Comparison of ENCODE assay signal across 2 cellular contexts in the genomic region with DNA sequence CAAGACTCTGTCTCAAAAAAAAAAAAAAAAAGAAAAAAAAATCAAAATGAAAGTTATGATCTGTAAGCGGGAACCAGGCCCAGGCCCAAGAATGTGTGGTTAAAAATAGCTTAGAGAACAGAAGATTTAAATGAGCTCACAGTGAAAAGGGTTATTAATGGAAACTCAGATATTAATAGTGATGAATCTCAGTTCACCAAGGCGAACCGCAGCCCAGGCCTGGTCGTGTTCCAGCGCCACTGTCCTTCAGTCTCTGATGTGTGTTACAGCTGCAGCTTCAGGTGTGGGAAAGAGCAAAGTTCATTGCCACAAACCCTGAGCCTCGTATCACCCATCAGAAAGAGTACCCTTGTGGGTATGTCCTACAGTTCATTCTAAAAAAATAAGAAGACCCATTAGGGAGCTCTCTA.
TF ChIP-seq lines count a peak whose summit lies in the region.

No MANE protein-coding gene starts in this region.

TF ChIP-seq in IMR-90, 13 proteins besides CTCF, POLR2A, EP300 and RAD21 (continued from another document):
- TF ChIP-seq, protein P1, sequence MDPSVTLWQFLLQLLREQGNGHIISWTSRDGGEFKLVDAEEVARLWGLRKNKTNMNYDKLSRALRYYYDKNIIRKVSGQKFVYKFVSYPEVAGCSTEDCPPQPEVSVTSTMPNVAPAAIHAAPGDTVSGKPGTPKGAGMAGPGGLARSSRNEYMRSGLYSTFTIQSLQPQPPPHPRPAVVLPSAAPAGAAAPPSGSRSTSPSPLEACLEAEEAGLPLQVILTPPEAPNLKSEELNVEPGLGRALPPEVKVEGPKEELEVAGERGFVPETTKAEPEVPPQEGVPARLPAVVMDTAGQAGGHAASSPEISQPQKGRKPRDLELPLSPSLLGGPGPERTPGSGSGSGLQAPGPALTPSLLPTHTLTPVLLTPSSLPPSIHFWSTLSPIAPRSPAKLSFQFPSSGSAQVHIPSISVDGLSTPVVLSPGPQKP (IDR thresholded peaks at IDR 0.05; ENCODE audit: borderline replicate concordance, low read depth, low read length) = no peak
- no peak for TF ChIP-seq MXI1 (IDR thresholded peaks at IDR 0.05; ENCODE audit: borderline replicate concordance, low read depth, low read length)
- TF ChIP-seq, protein P2, sequence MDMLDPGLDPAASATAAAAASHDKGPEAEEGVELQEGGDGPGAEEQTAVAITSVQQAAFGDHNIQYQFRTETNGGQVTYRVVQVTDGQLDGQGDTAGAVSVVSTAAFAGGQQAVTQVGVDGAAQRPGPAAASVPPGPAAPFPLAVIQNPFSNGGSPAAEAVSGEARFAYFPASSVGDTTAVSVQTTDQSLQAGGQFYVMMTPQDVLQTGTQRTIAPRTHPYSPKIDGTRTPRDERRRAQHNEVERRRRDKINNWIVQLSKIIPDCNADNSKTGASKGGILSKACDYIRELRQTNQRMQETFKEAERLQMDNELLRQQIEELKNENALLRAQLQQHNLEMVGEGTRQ (IDR thresholded peaks at IDR 0.05; ENCODE audit: low read depth, low read length) = no peak
- TF ChIP-seq FOS (IDR thresholded peaks at IDR 0.05; ENCODE audit: low read depth, low read length) = no peak
- TF ChIP-seq CEBPB (IDR thresholded peaks at IDR 0.05; ENCODE audit: low read depth, low read length) = no peak
- no peak for TF ChIP-seq CHD1 (IDR thresholded peaks at IDR 0.05; ENCODE audit: low read depth, low read length)
- no peak for TF ChIP-seq NFE2L2 (IDR thresholded peaks at IDR 0.05; ENCODE audit: low read depth, low read length)
- TF ChIP-seq BHLHE40 (IDR thresholded peaks at IDR 0.05; ENCODE audit: low read depth, low read length) = no peak

TF ChIP-seq in GM23338, 12 proteins besides CTCF, POLR2A, EP300 and RAD21:
- TF ChIP-seq, protein P3, sequence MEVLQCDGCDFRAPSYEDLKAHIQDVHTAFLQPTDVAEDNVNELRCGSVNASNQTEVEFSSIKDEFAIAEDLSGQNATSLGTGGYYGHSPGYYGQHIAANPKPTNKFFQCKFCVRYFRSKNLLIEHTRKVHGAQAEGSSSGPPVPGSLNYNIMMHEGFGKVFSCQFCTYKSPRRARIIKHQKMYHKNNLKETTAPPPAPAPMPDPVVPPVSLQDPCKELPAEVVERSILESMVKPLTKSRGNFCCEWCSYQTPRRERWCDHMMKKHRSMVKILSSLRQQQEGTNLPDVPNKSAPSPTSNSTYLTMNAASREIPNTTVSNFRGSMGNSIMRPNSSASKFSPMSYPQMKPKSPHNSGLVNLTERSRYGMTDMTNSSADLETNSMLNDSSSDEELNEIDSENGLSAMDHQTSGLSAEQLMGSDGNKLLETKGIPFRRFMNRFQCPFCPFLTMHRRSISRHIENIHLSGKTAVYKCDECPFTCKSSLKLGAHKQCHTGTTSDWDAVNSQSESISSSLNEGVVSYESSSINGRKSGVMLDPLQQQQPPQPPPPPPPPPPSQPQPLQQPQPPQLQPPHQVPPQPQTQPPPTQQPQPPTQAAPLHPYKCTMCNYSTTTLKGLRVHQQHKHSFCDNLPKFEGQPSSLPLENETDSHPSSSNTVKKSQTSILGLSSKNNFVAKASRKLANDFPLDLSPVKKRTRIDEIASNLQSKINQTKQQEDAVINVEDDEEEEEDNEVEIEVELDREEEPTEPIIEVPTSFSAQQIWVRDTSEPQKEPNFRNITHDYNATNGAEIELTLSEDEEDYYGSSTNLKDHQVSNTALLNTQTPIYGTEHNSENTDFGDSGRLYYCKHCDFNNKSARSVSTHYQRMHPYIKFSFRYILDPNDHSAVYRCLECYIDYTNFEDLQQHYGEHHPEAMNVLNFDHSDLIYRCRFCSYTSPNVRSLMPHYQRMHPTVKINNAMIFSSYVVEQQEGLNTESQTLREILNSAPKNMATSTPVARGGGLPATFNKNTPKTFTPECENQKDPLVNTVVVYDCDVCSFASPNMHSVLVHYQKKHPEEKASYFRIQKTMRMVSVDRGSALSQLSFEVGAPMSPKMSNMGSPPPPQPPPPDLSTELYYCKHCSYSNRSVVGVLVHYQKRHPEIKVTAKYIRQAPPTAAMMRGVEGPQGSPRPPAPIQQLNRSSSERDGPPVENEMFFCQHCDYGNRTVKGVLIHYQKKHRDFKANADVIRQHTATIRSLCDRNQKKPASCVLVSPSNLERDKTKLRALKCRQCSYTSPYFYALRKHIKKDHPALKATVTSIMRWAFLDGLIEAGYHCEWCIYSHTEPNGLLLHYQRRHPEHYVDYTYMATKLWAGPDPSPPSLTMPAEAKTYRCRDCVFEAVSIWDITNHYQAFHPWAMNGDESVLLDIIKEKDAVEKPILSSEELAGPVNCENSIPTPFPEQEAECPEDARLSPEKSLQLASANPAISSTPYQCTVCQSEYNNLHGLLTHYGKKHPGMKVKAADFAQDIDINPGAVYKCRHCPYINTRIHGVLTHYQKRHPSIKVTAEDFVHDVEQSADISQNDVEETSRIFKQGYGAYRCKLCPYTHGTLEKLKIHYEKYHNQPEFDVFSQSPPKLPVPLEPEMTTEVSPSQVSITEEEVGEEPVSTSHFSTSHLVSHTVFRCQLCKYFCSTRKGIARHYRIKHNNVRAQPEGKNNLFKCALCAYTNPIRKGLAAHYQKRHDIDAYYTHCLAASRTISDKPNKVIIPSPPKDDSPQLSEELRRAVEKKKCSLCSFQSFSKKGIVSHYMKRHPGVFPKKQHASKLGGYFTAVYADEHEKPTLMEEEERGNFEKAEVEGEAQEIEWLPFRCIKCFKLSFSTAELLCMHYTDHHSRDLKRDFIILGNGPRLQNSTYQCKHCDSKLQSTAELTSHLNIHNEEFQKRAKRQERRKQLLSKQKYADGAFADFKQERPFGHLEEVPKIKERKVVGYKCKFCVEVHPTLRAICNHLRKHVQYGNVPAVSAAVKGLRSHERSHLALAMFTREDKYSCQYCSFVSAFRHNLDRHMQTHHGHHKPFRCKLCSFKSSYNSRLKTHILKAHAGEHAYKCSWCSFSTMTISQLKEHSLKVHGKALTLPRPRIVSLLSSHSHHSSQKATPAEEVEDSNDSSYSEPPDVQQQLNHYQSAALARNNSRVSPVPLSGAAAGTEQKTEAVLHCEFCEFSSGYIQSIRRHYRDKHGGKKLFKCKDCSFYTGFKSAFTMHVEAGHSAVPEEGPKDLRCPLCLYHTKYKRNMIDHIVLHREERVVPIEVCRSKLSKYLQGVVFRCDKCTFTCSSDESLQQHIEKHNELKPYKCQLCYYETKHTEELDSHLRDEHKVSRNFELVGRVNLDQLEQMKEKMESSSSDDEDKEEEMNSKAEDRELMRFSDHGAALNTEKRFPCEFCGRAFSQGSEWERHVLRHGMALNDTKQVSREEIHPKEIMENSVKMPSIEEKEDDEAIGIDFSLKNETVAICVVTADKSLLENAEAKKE (CRISPR knock-in tag; IDR thresholded peaks at IDR 0.05) = no peak
- TF ChIP-seq ZNF331 (CRISPR knock-in tag; IDR thresholded peaks at IDR 0.05; ENCODE audit: low read depth) = no peak
- TF ChIP-seq POLR2AphosphoS5 (IDR thresholded peaks at IDR 0.05; ENCODE audit: low read depth) = no peak
- no peak for TF ChIP-seq STAT1 (IDR thresholded peaks at IDR 0.05; ENCODE audit: unreplicated experiment)
- TF ChIP-seq JUNB (IDR thresholded peaks at IDR 0.05; ENCODE audit: unreplicated experiment) = no peak
- no peak for TF ChIP-seq EZH2phosphoT487 (IDR thresholded peaks at IDR 0.05; ENCODE audit: unreplicated experiment)
- no peak for TF ChIP-seq CREB1 (CRISPR knock-in tag; IDR thresholded peaks at IDR 0.05; ENCODE audit: low read depth)
- TF ChIP-seq, protein P4, sequence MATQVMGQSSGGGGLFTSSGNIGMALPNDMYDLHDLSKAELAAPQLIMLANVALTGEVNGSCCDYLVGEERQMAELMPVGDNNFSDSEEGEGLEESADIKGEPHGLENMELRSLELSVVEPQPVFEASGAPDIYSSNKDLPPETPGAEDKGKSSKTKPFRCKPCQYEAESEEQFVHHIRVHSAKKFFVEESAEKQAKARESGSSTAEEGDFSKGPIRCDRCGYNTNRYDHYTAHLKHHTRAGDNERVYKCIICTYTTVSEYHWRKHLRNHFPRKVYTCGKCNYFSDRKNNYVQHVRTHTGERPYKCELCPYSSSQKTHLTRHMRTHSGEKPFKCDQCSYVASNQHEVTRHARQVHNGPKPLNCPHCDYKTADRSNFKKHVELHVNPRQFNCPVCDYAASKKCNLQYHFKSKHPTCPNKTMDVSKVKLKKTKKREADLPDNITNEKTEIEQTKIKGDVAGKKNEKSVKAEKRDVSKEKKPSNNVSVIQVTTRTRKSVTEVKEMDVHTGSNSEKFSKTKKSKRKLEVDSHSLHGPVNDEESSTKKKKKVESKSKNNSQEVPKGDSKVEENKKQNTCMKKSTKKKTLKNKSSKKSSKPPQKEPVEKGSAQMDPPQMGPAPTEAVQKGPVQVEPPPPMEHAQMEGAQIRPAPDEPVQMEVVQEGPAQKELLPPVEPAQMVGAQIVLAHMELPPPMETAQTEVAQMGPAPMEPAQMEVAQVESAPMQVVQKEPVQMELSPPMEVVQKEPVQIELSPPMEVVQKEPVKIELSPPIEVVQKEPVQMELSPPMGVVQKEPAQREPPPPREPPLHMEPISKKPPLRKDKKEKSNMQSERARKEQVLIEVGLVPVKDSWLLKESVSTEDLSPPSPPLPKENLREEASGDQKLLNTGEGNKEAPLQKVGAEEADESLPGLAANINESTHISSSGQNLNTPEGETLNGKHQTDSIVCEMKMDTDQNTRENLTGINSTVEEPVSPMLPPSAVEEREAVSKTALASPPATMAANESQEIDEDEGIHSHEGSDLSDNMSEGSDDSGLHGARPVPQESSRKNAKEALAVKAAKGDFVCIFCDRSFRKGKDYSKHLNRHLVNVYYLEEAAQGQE (IDR thresholded peaks at IDR 0.05; ENCODE audit: unreplicated experiment) = no peak
- no peak for TF ChIP-seq ZNF114 (CRISPR knock-in tag; IDR thresholded peaks at IDR 0.05)
- TF ChIP-seq, protein P5, sequence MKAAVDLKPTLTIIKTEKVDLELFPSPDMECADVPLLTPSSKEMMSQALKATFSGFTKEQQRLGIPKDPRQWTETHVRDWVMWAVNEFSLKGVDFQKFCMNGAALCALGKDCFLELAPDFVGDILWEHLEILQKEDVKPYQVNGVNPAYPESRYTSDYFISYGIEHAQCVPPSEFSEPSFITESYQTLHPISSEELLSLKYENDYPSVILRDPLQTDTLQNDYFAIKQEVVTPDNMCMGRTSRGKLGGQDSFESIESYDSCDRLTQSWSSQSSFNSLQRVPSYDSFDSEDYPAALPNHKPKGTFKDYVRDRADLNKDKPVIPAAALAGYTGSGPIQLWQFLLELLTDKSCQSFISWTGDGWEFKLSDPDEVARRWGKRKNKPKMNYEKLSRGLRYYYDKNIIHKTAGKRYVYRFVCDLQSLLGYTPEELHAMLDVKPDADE (IDR thresholded peaks at IDR 0.05) = no peak
- TF ChIP-seq EZH2 (IDR thresholded peaks at IDR 0.05; ENCODE audit: low read depth, unreplicated experiment) = no peak
- no peak for TF ChIP-seq NANOG (IDR thresholded peaks at IDR 0.05; ENCODE audit: borderline replicate concordance)
